Comparison of ENCODE assay signal across 33 cellular contexts in the genomic region with DNA sequence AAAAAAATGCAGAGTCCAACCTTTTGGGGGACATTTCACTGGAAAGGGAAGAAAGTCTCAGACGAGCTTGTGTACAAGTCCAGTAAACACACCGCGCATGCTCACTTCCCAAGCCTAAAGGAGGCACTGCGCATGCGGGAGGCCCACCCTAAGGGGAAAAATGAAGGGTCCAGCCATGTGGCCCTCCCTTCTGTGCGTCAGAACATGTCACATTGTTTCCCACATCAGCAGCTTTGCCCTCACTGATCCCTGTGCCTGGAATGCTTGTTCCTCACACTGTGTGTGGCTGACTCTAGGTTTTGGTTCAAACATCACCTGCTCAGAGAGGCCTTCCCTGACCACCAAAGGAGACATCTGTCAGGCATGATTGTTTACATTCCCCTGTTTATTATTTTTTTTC. TPM values are rescaled to one million over a fixed set of nuclear protein-coding genes. Genes with fewer than 3 reads are reported as not detected.
"Had no signal": no experiment of that assay in that cellular context is flagged by ENCODE, and none has a peak within 500 bp of the region (broad histone marks: within the 10 kb centered on the region; RNA-seq: fewer than 3 reads in every experiment).

No MANE protein-coding gene starts in this region.

- H3K27ac ChIP-seq: colonic mucosa, epithelial cell of prostate, esophagus squamous epithelium, gastrocnemius medialis, heart right ventricle, left lung, lower lobe of right lung had no signal

- DNase-seq: colonic mucosa; cortex of kidney; effector CD8-positive, alpha-beta T cell; effector memory CD8-positive, alpha-beta T cell; endodermal cell; erythroblast; esophagus squamous epithelium; foreskin fibroblast; foreskin melanocyte; gastrocnemius medialis; glutamatergic neuron; head of caudate nucleus; heart right ventricle; hippocampal formation; left cardiac atrium; left lung; left ventricle myocardium superior; lower lobe of right lung; mesenchymal stem cell; mucosa of descending colon had no signal

- H3K36me3 ChIP-seq: colonic mucosa, esophagus squamous epithelium, gastrocnemius medialis, heart right ventricle, left lung, lower lobe of right lung had no signal

- H3K27me3 ChIP-seq: colonic mucosa had no signal

- H3K4me1 ChIP-seq: colonic mucosa, esophagus squamous epithelium, gastrocnemius medialis, heart right ventricle, left lung, lower lobe of right lung had no signal

- ATAC-seq: effector memory CD8-positive, alpha-beta T cell; esophagus mucosa; gastrocnemius medialis; heart right ventricle; left cardiac atrium; left lung; left ventricle myocardium superior; lower lobe of right lung; mucosa of descending colon had no signal

- H3K9me3 ChIP-seq: colonic mucosa, esophagus squamous epithelium, gastrocnemius medialis, left lung, lower lobe of right lung, mucosa of descending colon had no signal

- H3K4me3 ChIP-seq: colonic mucosa, esophagus squamous epithelium, gastrocnemius medialis, heart right ventricle, left lung, lower lobe of right lung, mucosa of descending colon had no signal

- FAIRE-seq: endometrium, islet of Langerhans, keratinocyte had no signal

RNA-seq across cellular contexts. Expression of a gene that starts 4.4 kb away (rescaled TPM):
- total RNA-seq: colonic mucosa, dermis microvascular lymphatic vessel endothelial cell, endodermal cell, esophagus mucosa, esophagus squamous epithelium, gastrocnemius medialis, glomerular endothelial cell, heart right ventricle, kidney epithelial cell, left cardiac atrium, left lung, left ventricle myocardium superior, lower leg skin, lower lobe of right lung, lung microvascular endothelial cell, mesenteric fat pad, mesothelial cell of epicardium, mucosa of descending colon, myocyte had no signal
- polyA plus RNA-seq: heart right ventricle, keratinocyte had no signal

RNA-seq across cellular contexts. Expression of a gene that starts 6.8 kb away (rescaled TPM):
- total RNA-seq: colonic mucosa, dermis microvascular lymphatic vessel endothelial cell, endodermal cell, esophagus mucosa, esophagus squamous epithelium, gastrocnemius medialis, glomerular endothelial cell, heart right ventricle, kidney epithelial cell, left cardiac atrium, left lung, left ventricle myocardium superior, lower leg skin, lower lobe of right lung, lung microvascular endothelial cell, mesenteric fat pad, mesothelial cell of epicardium, mucosa of descending colon, myocyte had no signal
- polyA plus RNA-seq: heart right ventricle, keratinocyte had no signal

RNA-seq across cellular contexts. Expression of a gene that starts 45.1 kb away (rescaled TPM):
- total RNA-seq: colonic mucosa, dermis microvascular lymphatic vessel endothelial cell, endodermal cell, esophagus mucosa, esophagus squamous epithelium, gastrocnemius medialis, glomerular endothelial cell, heart right ventricle, kidney epithelial cell, left cardiac atrium, left lung, left ventricle myocardium superior, lower leg skin, lower lobe of right lung, lung microvascular endothelial cell, mesenteric fat pad, mesothelial cell of epicardium, mucosa of descending colon, myocyte had no signal
- polyA plus RNA-seq: heart right ventricle, keratinocyte had no signal
